Comparison of ENCODE assay signal across 1 cellular context in genomic region chr20:50478162-50479036, GRCh38.
A peak's percentile ranks its signal among the peaks of the same experiment; 100 is the strongest.
TF ChIP-seq lines count a peak whose summit lies in the region.

No MANE protein-coding gene starts in this region.

TF ChIP-seq in K562, 482 proteins besides CTCF, POLR2A, EP300 and RAD21 (continued from another document and continues in another):
- TF ChIP-seq, protein P1, sequence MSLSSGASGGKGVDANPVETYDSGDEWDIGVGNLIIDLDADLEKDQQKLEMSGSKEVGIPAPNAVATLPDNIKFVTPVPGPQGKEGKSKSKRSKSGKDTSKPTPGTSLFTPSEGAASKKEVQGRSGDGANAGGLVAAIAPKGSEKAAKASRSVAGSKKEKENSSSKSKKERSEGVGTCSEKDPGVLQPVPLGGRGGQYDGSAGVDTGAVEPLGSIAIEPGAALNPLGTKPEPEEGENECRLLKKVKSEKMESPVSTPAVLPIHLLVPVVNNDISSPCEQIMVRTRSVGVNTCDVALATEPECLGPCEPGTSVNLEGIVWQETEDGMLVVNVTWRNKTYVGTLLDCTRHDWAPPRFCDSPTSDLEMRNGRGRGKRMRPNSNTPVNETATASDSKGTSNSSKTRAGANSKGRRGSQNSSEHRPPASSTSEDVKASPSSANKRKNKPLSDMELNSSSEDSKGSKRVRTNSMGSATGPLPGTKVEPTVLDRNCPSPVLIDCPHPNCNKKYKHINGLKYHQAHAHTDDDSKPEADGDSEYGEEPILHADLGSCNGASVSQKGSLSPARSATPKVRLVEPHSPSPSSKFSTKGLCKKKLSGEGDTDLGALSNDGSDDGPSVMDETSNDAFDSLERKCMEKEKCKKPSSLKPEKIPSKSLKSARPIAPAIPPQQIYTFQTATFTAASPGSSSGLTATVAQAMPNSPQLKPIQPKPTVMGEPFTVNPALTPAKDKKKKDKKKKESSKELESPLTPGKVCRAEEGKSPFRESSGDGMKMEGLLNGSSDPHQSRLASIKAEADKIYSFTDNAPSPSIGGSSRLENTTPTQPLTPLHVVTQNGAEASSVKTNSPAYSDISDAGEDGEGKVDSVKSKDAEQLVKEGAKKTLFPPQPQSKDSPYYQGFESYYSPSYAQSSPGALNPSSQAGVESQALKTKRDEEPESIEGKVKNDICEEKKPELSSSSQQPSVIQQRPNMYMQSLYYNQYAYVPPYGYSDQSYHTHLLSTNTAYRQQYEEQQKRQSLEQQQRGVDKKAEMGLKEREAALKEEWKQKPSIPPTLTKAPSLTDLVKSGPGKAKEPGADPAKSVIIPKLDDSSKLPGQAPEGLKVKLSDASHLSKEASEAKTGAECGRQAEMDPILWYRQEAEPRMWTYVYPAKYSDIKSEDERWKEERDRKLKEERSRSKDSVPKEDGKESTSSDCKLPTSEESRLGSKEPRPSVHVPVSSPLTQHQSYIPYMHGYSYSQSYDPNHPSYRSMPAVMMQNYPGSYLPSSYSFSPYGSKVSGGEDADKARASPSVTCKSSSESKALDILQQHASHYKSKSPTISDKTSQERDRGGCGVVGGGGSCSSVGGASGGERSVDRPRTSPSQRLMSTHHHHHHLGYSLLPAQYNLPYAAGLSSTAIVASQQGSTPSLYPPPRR (CRISPR knock-in tag; IDR thresholded peaks at IDR 0.05; ENCODE audit: borderline replicate concordance), result 0 out of 2 replicates have a peak, but pooled peaks have one; percentile 42
- TF ChIP-seq SMAD3 (CRISPR knock-in tag; conservative IDR thresholded peaks at IDR 0.05) (no peak), ESRRB (CRISPR knock-in tag; IDR thresholded peaks at IDR 0.05; ENCODE audit: borderline replicate concordance) (no peak), NFYB (IDR thresholded peaks at IDR 0.05; ENCODE audit: extremely low read depth, insufficient read length) (no peak), MIER1 (IDR thresholded peaks at IDR 0.05; ENCODE audit: low read depth) (no peak), POU5F1 (IDR thresholded peaks at IDR 0.05; ENCODE audit: borderline replicate concordance, low read depth, low read length, partially characterized antibody) (no peak), TEAD1 (CRISPR knock-in tag; IDR thresholded peaks at IDR 0.05) (peak in 1 of 2 experiments; percentile 58; a peak in 1 of 4 replicates), ZBTB33 (CRISPR knock-in tag; IDR thresholded peaks at IDR 0.05) (peak; percentile 82), RREB1 (CRISPR knock-in tag; IDR thresholded peaks at IDR 0.05) (0 out of 2 replicates have a peak, but pooled peaks have one; percentile 56), DPF2 (IDR thresholded peaks at IDR 0.05) (peak; percentile 65), MYBL2 (IDR thresholded peaks at IDR 0.05; ENCODE audit: low read depth) (no peak), MYBL2 (CRISPR knock-in tag; IDR thresholded peaks at IDR 0.05; ENCODE audit: borderline replicate concordance) (no peak), ZNF583 (CRISPR knock-in tag; IDR thresholded peaks at IDR 0.05) (peak; percentile 73; the same call in 1 of the 2 replicates), KHSRP (IDR thresholded peaks at IDR 0.05) (no peak), NEUROD1 (IDR thresholded peaks at IDR 0.05; ENCODE audit: borderline replicate concordance, low read depth, low read length, partially characterized antibody) (peak; percentile 30), TCFL5 (CRISPR knock-in tag; conservative IDR thresholded peaks at IDR 0.05) (no peak), L3MBTL2 (IDR thresholded peaks at IDR 0.05) (peak; percentile 97), SMAD1 (IDR thresholded peaks at IDR 0.05; ENCODE audit: low read depth, low read length, partially characterized antibody) (no peak), ZNF75A (CRISPR knock-in tag; IDR thresholded peaks at IDR 0.05) (no peak), BCL6 (CRISPR knock-in tag; IDR thresholded peaks at IDR 0.05) (no peak), PHB2 (IDR thresholded peaks at IDR 0.05; ENCODE audit: low read depth) (no peak), ZNF778 (CRISPR knock-in tag; IDR thresholded peaks at IDR 0.05) (no peak), TSC22D4 (tag; IDR thresholded peaks at IDR 0.05) (no peak), HDAC3 (IDR thresholded peaks at IDR 0.05; ENCODE audit: borderline replicate concordance, partially characterized antibody) (no peak), TFAM (CRISPR knock-in tag; conservative IDR thresholded peaks at IDR 0.05) (no peak), DLX4 (CRISPR knock-in tag; IDR thresholded peaks at IDR 0.05) (no peak), ARID3B (CRISPR knock-in tag; IDR thresholded peaks at IDR 0.05; ENCODE audit: borderline replicate concordance) (no peak), RNF219 (CRISPR knock-in tag; IDR thresholded peaks at IDR 0.05) (no peak), ZFP91 (CRISPR knock-in tag; IDR thresholded peaks at IDR 0.05) (0 out of 2 replicates have a peak, but pooled peaks have one; percentile 18), TRIM24 (IDR thresholded peaks at IDR 0.05) (no peak), PTRF (tag; IDR thresholded peaks at IDR 0.05) (no peak), HMG20A (CRISPR knock-in tag; conservative IDR thresholded peaks at IDR 0.05) (no peak), TAF1 (IDR thresholded peaks at IDR 0.05; ENCODE audit: control insufficient read depth, extremely low read depth, insufficient read depth, low read length, severe bottlenecking) (peak; percentile 23), NR3C1 (CRISPR knock-in tag; IDR thresholded peaks at IDR 0.05) (no peak), ZHX1 (conservative IDR thresholded peaks at IDR 0.05; ENCODE audit: low read length) (no peak), MLX (CRISPR knock-in tag; conservative IDR thresholded peaks at IDR 0.05) (no peak), ZNF431 (CRISPR knock-in tag; IDR thresholded peaks at IDR 0.05) (no peak; the same call in 1 of the 2 replicates), ETS2 (tag; IDR thresholded peaks at IDR 0.05; ENCODE audit: borderline replicate concordance, poor library complexity, severe bottlenecking) (no peak), NCOR1 (IDR thresholded peaks at IDR 0.05) (peak; percentile 23; the same call in 1 of the 2 replicates)
